Comparison of ENCODE assay signal across 8 cellular contexts in the genomic region with DNA sequence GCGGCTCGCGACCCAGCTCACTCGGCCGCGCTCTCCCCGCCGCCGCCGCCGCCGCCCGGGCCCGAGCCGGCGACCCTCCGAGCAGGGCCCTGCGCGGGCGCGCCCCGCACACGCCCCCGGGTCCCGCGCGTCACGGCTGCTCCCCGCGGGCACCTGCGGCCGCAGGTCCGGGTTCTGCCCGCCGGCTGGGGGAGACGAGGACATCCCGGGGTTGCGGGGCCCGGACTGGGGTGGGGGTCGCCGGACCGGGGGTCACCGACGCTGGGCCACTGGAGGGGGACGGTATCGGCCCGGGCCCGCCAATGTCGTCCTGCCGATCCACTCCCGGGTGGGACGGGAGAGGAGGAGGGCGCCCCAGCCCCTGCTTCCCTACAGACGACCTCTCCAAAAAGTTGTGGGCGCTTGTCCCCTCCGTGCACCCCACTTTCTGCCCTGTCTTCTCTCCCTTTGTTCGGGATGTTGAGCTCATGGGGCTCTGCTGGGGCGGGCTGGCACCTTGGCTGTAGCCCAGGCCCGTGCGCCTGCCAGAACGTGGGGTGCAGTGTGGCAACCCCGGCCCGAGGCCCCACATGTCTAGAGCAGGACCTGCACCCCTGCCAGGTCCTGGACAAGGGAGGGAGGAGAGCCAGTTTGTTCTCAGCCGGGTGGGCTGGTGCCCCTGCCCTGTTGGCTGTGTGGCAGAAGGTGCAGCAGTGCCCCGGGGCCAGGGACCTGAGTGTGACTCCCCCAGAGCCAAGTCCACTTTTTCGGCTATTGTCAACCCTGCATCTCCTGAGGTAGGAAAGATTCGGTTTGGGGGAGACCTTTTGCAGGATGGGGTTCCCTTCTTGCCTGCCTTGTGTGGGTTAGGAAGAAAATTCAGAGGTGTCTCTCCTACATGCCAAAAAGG. TPM values are rescaled to one million over a fixed set of nuclear protein-coding genes. Genes with fewer than 3 reads are reported as not detected.
DNase-seq lines count a peak whose midpoint lies in the region; ATAC-seq and TF ChIP-seq lines count a peak whose summit lies in the region.

No MANE protein-coding gene starts in this region.

- H3K9me3 ChIP-seq in prostate gland: no peaks in the 10 kb centered on the region

- no peaks in the 10 kb centered on the region for H3K27me3 ChIP-seq in prostate gland (replicated peaks; ENCODE audit: insufficient read depth)

- H3K27ac ChIP-seq in prostate gland: peak overlapping the region in 1 of 2 donors; percentile 53

- intact Hi-C loops in activated CD4-positive, alpha-beta memory T cell treated with anti-CD3 and anti-CD28 coated beads for 36 hours (cut with micrococcal nuclease): loop anchor here (5.0 kb wide), 1 partner anchor 35 kb away; no protein-coding TSS in a partner anchor
- intact Hi-C loops in prostate gland (cut with DNase I): loop anchor here (5.0 kb wide), 2 partner anchors 75 to 160 kb away; partner anchors contain the start of gene CERK

- ATAC-seq in GM18861 (IDR thresholded peaks at IDR 0.05; ENCODE audit: unreplicated experiment): no peak

- DNase-seq in stimulated activated CD4-positive, alpha-beta T cell treated with anti-CD3 and anti-CD28 coated beads, Interleukin-2, amount 100 ng/mL, for 24 hours: peak; percentile 30 to 33
- no peak for DNase-seq in stimulated activated CD4-positive, alpha-beta T cell treated with anti-CD3 and anti-CD28 coated beads, Interleukin-12 subunit alpha, Interleukin-12 subunit beta, amount 100 ng/mL, for 4 hours
- DNase-seq in activated CD4-positive, alpha-beta memory T cell treated with anti-CD3 and anti-CD28 coated beads for 36 hours: no peak
- no peak for DNase-seq in fibroblast of the aortic adventitia (ENCODE audit: low read depth)
- DNase-seq in prostate gland (ENCODE audit: low spot score): no peak
- DNase-seq in NCI-H1092 (lab: John Stamatoyannopoulos, UW): no peak
- DNase-seq in NCI-H1436 (lab: John Stamatoyannopoulos, UW): no peak

- POLR2A ChIA-PET in activated CD4-positive, alpha-beta memory T cell treated with anti-CD3 and anti-CD28 coated beads for 36 hours (lab: Charles Lee): no interaction called here

- CTCF ChIA-PET in activated CD4-positive, alpha-beta memory T cell treated with anti-CD3 and anti-CD28 coated beads for 36 hours (lab: Charles Lee): no interaction called here

- peak overlapping the region; percentile 86 for H3K4me3 Mint-ChIP-seq in activated CD4-positive, alpha-beta memory T cell treated with anti-CD3 and anti-CD28 coated beads for 36 hours

- H3K36me3 ChIP-seq in prostate gland: no peaks in the 10 kb centered on the region

- WGBS in prostate gland: 7% methylated on average over 21 of the region's 67 CpGs

- TF ChIP-seq CTCF in fibroblast of the aortic adventitia (IDR thresholded peaks at IDR 0.05; ENCODE audit: insufficient read depth, low read length) (no peak), prostate gland (IDR thresholded peaks at IDR 0.05) (no peak)

- H3K27ac Mint-ChIP-seq in activated CD4-positive, alpha-beta memory T cell treated with anti-CD3 and anti-CD28 coated beads for 36 hours: peak overlapping the region; percentile 75

- H3K9me3 Mint-ChIP-seq in activated CD4-positive, alpha-beta memory T cell treated with anti-CD3 and anti-CD28 coated beads for 36 hours: peaks cover 2% of the 10 kb centered on the region

- TF ChIP-seq POLR2A in prostate gland (IDR thresholded peaks at IDR 0.05): no peak

- H3K4me1 Mint-ChIP-seq in activated CD4-positive, alpha-beta memory T cell treated with anti-CD3 and anti-CD28 coated beads for 36 hours (ENCODE audit: low read depth): peaks cover 18% of the 10 kb centered on the region

- H3K4me1 ChIP-seq in prostate gland (replicated peaks): no peaks in the 10 kb centered on the region

- H3K36me3 Mint-ChIP-seq in activated CD4-positive, alpha-beta memory T cell treated with anti-CD3 and anti-CD28 coated beads for 36 hours: peaks cover 2% of the 10 kb centered on the region

- no peaks in the 10 kb centered on the region for H3K27me3 Mint-ChIP-seq in activated CD4-positive, alpha-beta memory T cell treated with anti-CD3 and anti-CD28 coated beads for 36 hours

- peak overlapping the region; percentile 81 for H3K4me3 ChIP-seq in fibroblast of the aortic adventitia (ENCODE audit: low read depth, low read length)
- H3K4me3 ChIP-seq in prostate gland: peak overlapping the region; percentile 48

RNA-seq across cellular contexts. Expression of gene CELSR1, which starts 40.2 kb away (rescaled TPM):
- under 1 TPM; 0.24 to 0.36 TPM for total RNA-seq in activated CD4-positive, alpha-beta memory T cell treated with anti-CD3 and anti-CD28 coated beads for 36 hours
- 1.1 and 4.3 TPM in 2 replicates for total RNA-seq in fibroblast of the aortic adventitia (ENCODE audit: low replicate concordance)
- 10 to 100 TPM; 24.2 to 38.2 TPM for total RNA-seq in prostate gland

RNA-seq across cellular contexts. Expression of gene GRAMD4, which starts 42.6 kb away (rescaled TPM):
- total RNA-seq in activated CD4-positive, alpha-beta memory T cell treated with anti-CD3 and anti-CD28 coated beads for 36 hours: 10 to 100 TPM; 50.4 to 52.0 TPM
- 11.7 and 25.1 TPM in 2 replicates for total RNA-seq in fibroblast of the aortic adventitia (ENCODE audit: low replicate concordance)
- 10 to 100 TPM; 12.1 to 20.2 TPM for total RNA-seq in prostate gland

Comparison
In these comparisons a context has a peak if more than half of its experiments do, and no peak if none do; other contexts are left out.
1. DNase-seq: peak in stimulated activated CD4-positive, alpha-beta T cell treated with anti-CD3 and anti-CD28 coated beads, Interleukin-2, amount 100 ng/mL, for 24 hours (2 of 2); none in stimulated activated CD4-positive, alpha-beta T cell treated with anti-CD3 and anti-CD28 coated beads, Interleukin-12 subunit alpha, Interleukin-12 subunit beta, amount 100 ng/mL, for 4 hours (single experiment), activated CD4-positive, alpha-beta memory T cell treated with anti-CD3 and anti-CD28 coated beads for 36 hours (single experiment), fibroblast of the aortic adventitia (single experiment), prostate gland (single experiment), NCI-H1092 (single experiment) and NCI-H1436 (single experiment).